ENCODE assay signal across 8 cellular contexts in the genomic region with DNA sequence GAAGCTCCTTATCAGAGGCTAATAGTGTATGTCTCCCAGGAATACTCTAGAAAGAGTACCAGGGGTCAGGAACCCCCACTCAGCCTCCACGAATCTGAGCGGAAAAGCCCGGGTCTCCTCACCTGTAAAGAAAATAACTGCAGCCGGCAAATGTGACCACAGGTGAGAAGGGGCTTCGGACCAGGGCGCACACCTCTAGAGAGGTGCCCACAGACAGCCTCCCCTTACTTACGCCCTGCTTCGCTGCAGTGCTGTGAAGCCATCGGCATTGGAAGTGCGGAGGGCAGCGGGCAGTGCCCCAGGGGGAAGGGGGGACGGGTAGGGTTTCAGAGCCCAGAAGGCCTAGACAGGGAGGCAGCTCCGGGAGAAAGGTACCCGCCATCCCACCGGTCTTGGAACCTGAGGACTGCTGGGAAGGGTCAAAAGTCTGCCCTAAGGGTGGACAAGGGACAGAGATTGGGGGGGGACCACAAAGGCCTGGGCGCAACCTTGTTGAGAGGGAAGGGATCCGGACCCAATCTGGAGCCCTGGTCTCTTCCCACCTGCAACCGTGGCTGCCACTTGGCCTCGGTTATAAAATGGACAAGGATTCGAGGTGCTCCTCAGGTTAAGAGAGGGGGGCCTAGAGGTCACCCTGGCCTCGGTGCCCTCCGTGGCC. TPM values are rescaled to one million over a fixed set of nuclear protein-coding genes. Genes with fewer than 3 reads are reported as not detected.
DNase-seq lines count a peak whose midpoint lies in the region; ATAC-seq and TF ChIP-seq lines count a peak whose summit lies in the region.

No MANE protein-coding gene starts in this region.

- no peaks in the 10 kb centered on the region for H4K20me1 ChIP-seq in hepatocyte (ENCODE audit: insufficient read depth, poor library complexity, severe bottlenecking)

- H3K27ac ChIP-seq in VCaP (peak overlapping the region; percentile 73; the same call in 1 of the 2 replicates), hepatocyte (peak overlapping the region; percentile 27)

- H3K9ac ChIP-seq in ES-I3 (ENCODE audit: low read depth, low read length): peak overlapping the region; percentile 78

- H3K4me1 ChIP-seq in ES-I3 (ENCODE audit: insufficient read depth, low read length) (peaks cover 29% of the 10 kb centered on the region), hepatocyte (ENCODE audit: insufficient read depth) (peaks cover 33% of the 10 kb centered on the region)

- H3K9me3 ChIP-seq in ES-I3 (ENCODE audit: control insufficient read depth, insufficient read depth, low read length) (no peaks in the 10 kb centered on the region), hepatocyte (ENCODE audit: low read depth) (no peaks in the 10 kb centered on the region)

- H3K4me2 ChIP-seq in hepatocyte: peak overlapping the region; percentile 100

- H3K4me3 ChIP-seq in hepatocyte (peak overlapping the region; percentile 64), retinal pigment epithelial cell (ENCODE audit: low read length) (peak overlapping the region; percentile 63)

- H3K79me2 ChIP-seq in hepatocyte: no peaks in the 10 kb centered on the region

- TF ChIP-seq CTCF in VCaP (conservative IDR thresholded peaks at IDR 0.05): no peak
- TF ChIP-seq CTCF in hepatocyte (IDR thresholded peaks at IDR 0.05; ENCODE audit: poor library complexity): no peak
- TF ChIP-seq CTCF in retinal pigment epithelial cell (conservative IDR thresholded peaks at IDR 0.05; ENCODE audit: low read depth, low read length): no peak

- DNase-seq in hepatocyte (ENCODE audit: low spot score) (no peak), retinal pigment epithelial cell (ENCODE audit: low read depth) (no peak), NCI-H1048 (lab: John Stamatoyannopoulos, UW) (no peak)
- no peak for DNase-seq in activated CD4-positive, alpha-beta T cell treated with anti-CD3 and anti-CD28 coated beads for 48 hours

- peak overlapping the region; percentile 88 for H2AFZ ChIP-seq in hepatocyte

- peaks cover 9% of the 10 kb centered on the region for H3K27me3 ChIP-seq in hepatocyte

- WGBS in hepatocyte (ENCODE audit: low lambda C conversion rate, missing lambda C conversion rate): 68% methylated on average over 20 of the region's 22 CpGs

- ATAC-seq in HG03196 (IDR thresholded peaks at IDR 0.05; ENCODE audit: unreplicated experiment): no peak
- ATAC-seq in GM19328 (IDR thresholded peaks at IDR 0.05; ENCODE audit: unreplicated experiment): no peak

- H3K9me2 ChIP-seq in hepatocyte (replicated peaks; ENCODE audit: insufficient read depth): no peaks in the 10 kb centered on the region

- H3K36me3 ChIP-seq in ES-I3 (ENCODE audit: insufficient read depth, low read length) (no peaks in the 10 kb centered on the region), hepatocyte (replicated peaks; ENCODE audit: insufficient read depth, low read depth) (no peaks in the 10 kb centered on the region)

RNA-seq across cellular contexts. Expression of a gene that starts 0.6 kb away (rescaled TPM):
- total RNA-seq in hepatocyte: 10.2 and 11.2 TPM in 2 replicates
- polyA plus RNA-seq in hepatocyte: 7.1 and 12.0 TPM in 2 replicates
